Comparison of ENCODE assay signal across 8 cellular contexts in genomic region chr1:225480825-225481434, GRCh38. TPM values are rescaled to one million over a fixed set of nuclear protein-coding genes. Genes with fewer than 3 reads are reported as not detected.
A peak's percentile ranks its signal among the peaks of the same experiment; 100 is the strongest.
DNase-seq lines count a peak whose midpoint lies in the region; ATAC-seq, FAIRE-seq and TF ChIP-seq lines count a peak whose summit lies in the region.

No MANE protein-coding gene starts in this region.

- intact Hi-C loops in vagina (cut with DNase I) = no loop called here

- FAIRE-seq in RCC 7860 (lab: Jason Lieb, UNC) = no peak

- H3K9me3 ChIP-seq in vagina = no peaks in the 10 kb centered on the region

- peak; percentile 87 for ATAC-seq in GM21723 (IDR thresholded peaks at IDR 0.05; ENCODE audit: unreplicated experiment)
- ATAC-seq in omental fat pad (ENCODE audit: low FRiP score) = no peak

- H3K27ac ChIP-seq in brain microvascular endothelial cell (no peak overlapping the region), vagina (no peak overlapping the region)

- no peak for TF ChIP-seq POLR2A in vagina (IDR thresholded peaks at IDR 0.05)

- DNase-seq in KBM-7 = peak; percentile 70
- peak; percentile 32 for DNase-seq in RCC 7860 (ENCODE audit: low spot score)
- no peak for DNase-seq in brain microvascular endothelial cell
- DNase-seq in lung microvascular endothelial cell (ENCODE audit: low read depth in 2 of 2) = peak; percentile 42 to 68
- DNase-seq in vagina (ENCODE audit: extremely low spot score in 2 of 2) = peak; percentile 84 to 95
- DNase-seq in omental fat pad (ENCODE audit: low spot score) = no peak

- peak; percentile 94 for TF ChIP-seq CTCF in GM12872 (IDR thresholded peaks at IDR 0.05; ENCODE audit: insufficient read depth, low read depth, low read length)
- peak; percentile 94 for TF ChIP-seq CTCF in brain microvascular endothelial cell (IDR thresholded peaks at IDR 0.05; ENCODE audit: low read depth, low read length, missing control alignments)
- TF ChIP-seq CTCF in vagina (IDR thresholded peaks at IDR 0.05) = peak in 2 of 3 experiments; percentile 25 to 26
- no peak for TF ChIP-seq CTCF in omental fat pad (IDR thresholded peaks at IDR 0.05)

- no peaks in the 10 kb centered on the region for H3K27me3 ChIP-seq in brain microvascular endothelial cell (replicated peaks)
- H3K27me3 ChIP-seq in vagina = no peaks in the 10 kb centered on the region

- H3K4me1 ChIP-seq in vagina = no peaks in the 10 kb centered on the region

- H3K36me3 ChIP-seq in brain microvascular endothelial cell (replicated peaks) (no peaks in the 10 kb centered on the region), vagina (no peaks in the 10 kb centered on the region)

- no peak overlapping the region for H3K4me3 ChIP-seq in brain microvascular endothelial cell (ENCODE audit: low read depth, low read length)
- no peak overlapping the region for H3K4me3 ChIP-seq in vagina

- in situ Hi-C loops in KBM-7 (cut with MboI; ENCODE audit: low pct_unique_long_range_greater_than_20kb, low sequenced_read_pairs) (no loop called here), brain microvascular endothelial cell (cut with HindIII; ENCODE audit: low pct_ligation_motif_present, low sequenced_read_pairs) (no loop called here)

RNA-seq across cellular contexts. Expression of gene LBR, which starts 53.1 kb away (rescaled TPM):
- 96.5 and 119 TPM in 2 replicates for total RNA-seq in lung microvascular endothelial cell
- total RNA-seq in vagina = 41.5 TPM
- 10 to 100 TPM; 24.7 to 75.0 (median 46.5) TPM for total RNA-seq in omental fat pad

Comparison
In these comparisons a context has a peak if more than half of its experiments do, and no peak if none do; other contexts are left out.
1. CTCF ChIP-seq: peak in GM12872 (single experiment), brain microvascular endothelial cell (single experiment) and vagina (2 of 3); none in omental fat pad (0 of 3).
2. DNase-seq: peak in KBM-7 (single experiment), RCC 7860 (single experiment), lung microvascular endothelial cell (2 of 2) and vagina (2 of 2); none in brain microvascular endothelial cell (single experiment) and omental fat pad (single experiment).